In the genomic region with DNA sequence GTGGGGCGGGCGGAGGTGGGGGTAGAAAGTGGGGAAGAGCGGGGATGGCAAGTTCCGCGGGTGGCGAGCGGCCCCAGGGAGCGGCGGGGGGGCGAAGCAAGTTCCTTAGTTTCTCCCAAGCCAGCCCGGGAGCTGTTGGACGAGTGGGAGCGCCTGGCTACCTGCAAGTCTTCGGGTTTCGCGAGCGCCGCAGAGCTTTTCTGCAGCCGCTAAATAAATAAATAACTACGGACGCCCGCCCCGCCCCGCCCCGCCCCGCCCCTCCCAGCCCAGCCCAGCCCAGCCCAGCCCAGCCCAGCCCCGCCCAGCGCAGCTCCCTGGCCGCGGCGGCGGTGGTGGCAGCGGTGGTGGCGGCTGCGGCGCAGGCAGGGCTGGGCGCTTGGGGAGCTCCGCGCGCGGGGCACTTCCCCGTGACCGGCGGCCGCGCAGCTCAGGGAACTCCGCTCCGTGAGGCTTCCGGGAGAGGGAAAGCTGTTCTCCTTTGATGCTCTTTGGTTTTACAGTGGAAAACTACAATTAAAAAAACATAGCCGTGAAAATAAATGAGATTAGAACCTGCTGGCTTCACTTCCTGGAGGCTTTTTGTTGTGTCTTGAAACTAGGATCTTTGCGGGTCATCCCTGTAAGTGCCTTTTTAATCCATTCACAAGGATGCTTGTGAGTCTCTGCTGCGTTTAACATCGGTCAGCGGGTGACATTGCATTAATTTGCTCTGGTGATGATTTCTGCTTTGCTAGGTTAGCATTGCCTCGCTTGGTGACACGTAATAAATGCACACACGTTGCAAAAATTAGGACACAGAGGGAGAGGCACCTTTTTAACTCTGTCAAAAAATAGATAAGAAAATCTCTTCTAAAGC, we compare ENCODE assay signal across 8 cellular contexts. TPM values are rescaled to one million over a fixed set of nuclear protein-coding genes. Genes with fewer than 3 reads are reported as not detected.
A peak's percentile ranks its signal among the peaks of the same experiment; 100 is the strongest.
DNase-seq lines count a peak whose midpoint lies in the region; ATAC-seq and TF ChIP-seq lines count a peak whose summit lies in the region.

A gene (plus strand): TSS at position 438 of the 859 bp plus-strand sequence. CDS start 5,498 bp downstream, outside the sequence.

- H3K9me3 ChIP-seq in NT2/D1 (ENCODE audit: insufficient read depth, low read length) (no peaks in the 10 kb centered on the region), esophagus squamous epithelium (no peaks in the 10 kb centered on the region), muscle layer of duodenum (ENCODE audit: control insufficient read depth in 1 of 2, low read length in 2 of 2) (no peaks in the 10 kb centered on the region)

- intact Hi-C loops in esophagus squamous epithelium (cut with DNase I): no loop called here

- H3K9ac ChIP-seq in NT2/D1 (ENCODE audit: insufficient read length, low read depth): peak within 1 kb of the TSS; percentile 78

- H3K27ac ChIP-seq in esophagus squamous epithelium (peak within 1 kb of the TSS; percentile 86 to 94 (median 88)), muscle layer of duodenum (ENCODE audit: low read length) (peak within 1 kb of the TSS; percentile 95)

- no peaks in the 10 kb centered on the region for H3K9me3 Mint-ChIP-seq in activated T-cell treated with anti-CD3 and anti-CD28 coated beads, Interleukin-2, amount 50 U/mL, for 72 hours

- no peak for TF ChIP-seq CTCF in esophagus squamous epithelium (IDR thresholded peaks at IDR 0.05)

- peaks cover 3% of the 10 kb centered on the region for H3K4me1 ChIP-seq in NT2/D1 (ENCODE audit: insufficient read depth, insufficient read length)
- peaks cover 0 to 60% (median 27%) of the 10 kb centered on the region in 3 donors for H3K4me1 ChIP-seq in esophagus squamous epithelium
- peaks cover 8 to 20% of the 10 kb centered on the region in 2 donors for H3K4me1 ChIP-seq in muscle layer of duodenum (ENCODE audit: control insufficient read depth in 1 of 2, insufficient read depth in 2 of 2, low read length in 2 of 2)

- peak in 2 of 4 donors; percentile 85 to 88 for TF ChIP-seq POLR2A in esophagus squamous epithelium (IDR thresholded peaks at IDR 0.05)

- H3K36me3 Mint-ChIP-seq in activated T-cell treated with anti-CD3 and anti-CD28 coated beads, Interleukin-2, amount 50 U/mL, for 72 hours (ENCODE audit: insufficient read depth in 2 of 2): no peaks in the 10 kb centered on the region

- 1 to 2% methylated on average over 21 to 27 of the region's 57 CpGs for WGBS in esophagus squamous epithelium, 2 donors

- H3K4me3 ChIP-seq in NT2/D1 (ENCODE audit: insufficient read length, low read depth): peak within 1 kb of the TSS; percentile 48
- peak within 1 kb of the TSS; percentile 43 to 67 (median 56) for H3K4me3 ChIP-seq in esophagus squamous epithelium
- H3K4me3 ChIP-seq in muscle layer of duodenum (ENCODE audit: low read depth in 1 of 2, low read length in 2 of 2): peak within 1 kb of the TSS; percentile 71 to 88

- peak; percentile 77 for DNase-seq in AG08396 (ENCODE audit: low spot score)
- no peak for DNase-seq in NT2/D1 (ENCODE audit: low read depth, low spot score)
- peak; percentile 78 to 86 for DNase-seq in activated T-cell treated with anti-CD3 and anti-CD28 coated beads, Interleukin-2, amount 50 U/mL, for 72 hours
- peak; percentile 37 for DNase-seq in esophagus squamous epithelium (lab: John Stamatoyannopoulos, UW)
- DNase-seq in stimulated activated CD8-positive, alpha-beta memory T cell treated with anti-CD3 and anti-CD28 coated beads, Interleukin-7, amount 100 ng/mL, for 24 hours (ENCODE audit: low read depth): peak; percentile 33

- no peaks in the 10 kb centered on the region for H3K36me3 ChIP-seq in NT2/D1 (ENCODE audit: insufficient read depth, insufficient read length, low read length)
- no peaks in the 10 kb centered on the region for H3K36me3 ChIP-seq in esophagus squamous epithelium
- H3K36me3 ChIP-seq in muscle layer of duodenum (ENCODE audit: control insufficient read depth in 1 of 2, insufficient read depth in 2 of 2, low read length in 2 of 2): no peaks in the 10 kb centered on the region

- H3K4me1 Mint-ChIP-seq in activated T-cell treated with anti-CD3 and anti-CD28 coated beads, Interleukin-2, amount 50 U/mL, for 72 hours (ENCODE audit: low read depth): peaks cover 8% of the 10 kb centered on the region

- peak within 1 kb of the TSS; percentile 80 to 90 for H3K4me3 Mint-ChIP-seq in activated T-cell treated with anti-CD3 and anti-CD28 coated beads, Interleukin-2, amount 50 U/mL, for 72 hours

- peaks cover 20% of the 10 kb centered on the region for H3K27me3 ChIP-seq in NT2/D1 (ENCODE audit: insufficient read depth, insufficient read length)
- no peaks in the 10 kb centered on the region for H3K27me3 ChIP-seq in esophagus squamous epithelium
- no peaks in the 10 kb centered on the region for H3K27me3 ChIP-seq in muscle layer of duodenum (ENCODE audit: low read depth, low read length)

- peak within 1 kb of the TSS; percentile 76 for H3K27ac Mint-ChIP-seq in activated T-cell treated with anti-CD3 and anti-CD28 coated beads, Interleukin-2, amount 50 U/mL, for 72 hours

- no peaks in the 10 kb centered on the region for H3K27me3 Mint-ChIP-seq in activated T-cell treated with anti-CD3 and anti-CD28 coated beads, Interleukin-2, amount 50 U/mL, for 72 hours (ENCODE audit: low read depth)

- ATAC-seq in GM18520 (IDR thresholded peaks at IDR 0.05; ENCODE audit: unreplicated experiment) (peak; percentile 67), HG03135 (IDR thresholded peaks at IDR 0.05; ENCODE audit: unreplicated experiment) (peak; percentile 66)
- peak; percentile 97 to 99 for ATAC-seq in activated T-cell treated with anti-CD3 and anti-CD28 coated beads, Interleukin-2, amount 50 U/mL, for 72 hours (replicated peaks in 1 of 2)

RNA-seq across cellular contexts. Expression of the gene that starts here (rescaled TPM):
- total RNA-seq in activated T-cell treated with anti-CD3 and anti-CD28 coated beads, Interleukin-2, amount 50 U/mL, for 72 hours: not detected
- under 1 TPM in 1 of 4 donors, not detected in 3; 0.19 TPM for total RNA-seq in esophagus squamous epithelium

Comparison
In these comparisons a context has a peak if more than half of its experiments do, and no peak if none do; other contexts are left out.
1. Peak in DNase-seq and ATAC-seq in activated T-cell treated with anti-CD3 and anti-CD28 coated beads, Interleukin-2, amount 50 U/mL, for 72 hours; RNA of the gene not detected or under 1 TPM.
2. Peak in DNase-seq, H3K4me3 ChIP-seq and H3K27ac ChIP-seq in esophagus squamous epithelium; RNA of the gene not detected or under 1 TPM.